Comparison of ENCODE assay signal across 1 cellular context in the genomic region with DNA sequence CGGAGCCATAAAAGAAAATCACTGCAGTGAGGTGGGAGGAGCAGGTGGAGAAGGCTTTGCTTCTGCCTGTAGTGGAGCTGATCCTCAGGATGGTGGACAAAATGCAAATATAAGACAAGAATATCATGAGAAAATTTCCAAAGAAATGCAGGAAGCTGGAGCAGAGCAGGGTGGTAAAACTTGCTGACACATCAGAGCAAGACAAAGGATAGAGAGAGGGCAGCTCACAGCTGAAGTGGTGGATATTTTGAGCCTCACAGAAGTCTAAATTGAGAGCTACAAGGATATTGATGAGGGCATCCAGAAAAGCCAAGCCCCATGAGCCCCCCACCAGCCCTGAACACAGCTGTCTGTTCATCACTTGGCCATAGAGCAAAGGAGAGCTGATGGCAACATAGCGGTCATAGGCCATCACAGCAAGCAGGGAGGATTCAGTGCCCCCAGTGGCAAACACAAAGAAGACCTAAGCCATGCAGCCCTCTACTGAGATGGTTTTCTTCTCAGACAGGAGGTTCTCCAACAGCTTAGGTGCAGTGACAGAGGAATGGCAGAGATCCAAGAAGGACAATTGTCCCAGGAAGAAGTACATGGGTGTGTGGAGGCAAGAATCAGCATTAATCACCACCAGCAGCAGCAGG.
TF ChIP-seq lines count a peak whose summit lies in the region.

No MANE protein-coding gene starts in this region.

TF ChIP-seq in HepG2, 621 proteins besides CTCF, POLR2A, EP300 and RAD21:
- TF ChIP-seq TCF7 (IDR thresholded peaks at IDR 0.05; ENCODE audit: low read depth) (no peak), ZNF703 (CRISPR knock-in tag; IDR thresholded peaks at IDR 0.05; ENCODE audit: borderline replicate concordance) (no peak), STAG1 (CRISPR knock-in tag; IDR thresholded peaks at IDR 0.05) (peak; percentile 34; the same call in 1 of the 2 replicates)
